In genomic region chr18:30387401-30387800, GRCh38 we compare ENCODE assay signal across 1 cellular context.
TF ChIP-seq lines count a peak whose summit lies in the region.

No MANE protein-coding gene starts in this region.

TF ChIP-seq in GM23338, 12 proteins besides CTCF, POLR2A, EP300 and RAD21 (continued from another document):
- TF ChIP-seq REST (IDR thresholded peaks at IDR 0.05; ENCODE audit: unreplicated experiment) (no peak), POLR2AphosphoS5 (IDR thresholded peaks at IDR 0.05; ENCODE audit: low read depth) (no peak), STAT1 (IDR thresholded peaks at IDR 0.05; ENCODE audit: unreplicated experiment) (no peak), EZH2 (IDR thresholded peaks at IDR 0.05; ENCODE audit: low read depth, unreplicated experiment) (no peak), JUNB (IDR thresholded peaks at IDR 0.05; ENCODE audit: unreplicated experiment) (no peak), ETS1 (IDR thresholded peaks at IDR 0.05) (no peak)
